16 cellular contexts compared by ENCODE assay signal in the genomic region with DNA sequence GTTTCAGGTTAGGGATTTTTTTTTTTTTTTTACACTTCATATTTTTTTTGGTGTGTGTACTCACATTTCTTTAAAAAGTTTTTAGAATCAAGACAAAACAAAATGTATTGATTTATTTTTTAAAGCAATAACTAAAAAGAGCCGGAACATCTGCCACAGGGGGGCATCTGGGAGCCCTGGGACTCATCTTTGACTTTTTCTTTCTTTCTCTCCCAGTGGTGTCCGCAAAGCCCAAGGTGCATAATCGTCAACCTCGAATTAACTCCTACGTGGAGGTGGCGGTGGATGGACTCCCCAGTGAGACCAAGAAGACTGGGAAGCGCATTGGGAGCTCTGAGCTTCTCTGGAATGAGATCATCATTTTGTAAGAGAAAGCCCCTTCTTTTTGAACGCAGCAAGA. TPM values are rescaled to one million over a fixed set of nuclear protein-coding genes. Genes with fewer than 3 reads are reported as not detected.
DNase-seq lines count a peak whose midpoint lies in the region; ATAC-seq and TF ChIP-seq lines count a peak whose summit lies in the region.
"Had no signal": no experiment of that assay in that cellular context is flagged by ENCODE, and none has a peak within 500 bp of the region (broad histone marks: within the 10 kb centered on the region; RNA-seq: fewer than 3 reads in every experiment).

No MANE protein-coding gene starts in this region.

- H3K4me3 Mint-ChIP-seq in progenitor cell of endocrine pancreas (ENCODE audit: low read depth): no peak overlapping the region
- H3K4me3 Mint-ChIP-seq in activated naive CD4-positive, alpha-beta T cell treated with anti-CD3 and anti-CD28 coated beads, Interleukin-2, amount 10 ng/mL, durations not matched to agents 7 days and 5 days: no peak overlapping the region
- H3K4me3 Mint-ChIP-seq: activated naive CD8-positive, alpha-beta T cell treated with anti-CD3 and anti-CD28 coated beads for 36 hours had no signal

- no peak overlapping the region for H3K27ac ChIP-seq in VCaP
- H3K27ac ChIP-seq: SJCRH30 had no signal

- no peaks in the 10 kb centered on the region for H3K27me3 Mint-ChIP-seq in progenitor cell of endocrine pancreas
- H3K27me3 Mint-ChIP-seq in activated naive CD4-positive, alpha-beta T cell treated with anti-CD3 and anti-CD28 coated beads, Interleukin-2, amount 10 ng/mL, durations not matched to agents 7 days and 5 days: no peaks in the 10 kb centered on the region
- H3K27me3 Mint-ChIP-seq: activated naive CD8-positive, alpha-beta T cell treated with anti-CD3 and anti-CD28 coated beads for 36 hours had no signal

- H3K36me3 ChIP-seq in HAP-1 (replicated peaks): no peaks in the 10 kb centered on the region; the same call in 1 of the 2 replicates
- H3K36me3 ChIP-seq: SJCRH30 had no signal

- no peaks in the 10 kb centered on the region for H3K4me1 ChIP-seq in HAP-1
- H3K4me1 ChIP-seq: SJCRH30 had no signal

- H3K27me3 ChIP-seq in HAP-1 (ENCODE audit: low read depth): no peaks in the 10 kb centered on the region
- H3K27me3 ChIP-seq: SJCRH30 had no signal

- H3K9me3 Mint-ChIP-seq in progenitor cell of endocrine pancreas (ENCODE audit: low read depth): no peaks in the 10 kb centered on the region
- no peaks in the 10 kb centered on the region for H3K9me3 Mint-ChIP-seq in activated naive CD4-positive, alpha-beta T cell treated with anti-CD3 and anti-CD28 coated beads, Interleukin-2, amount 10 ng/mL, durations not matched to agents 7 days and 5 days
- H3K9me3 Mint-ChIP-seq: activated naive CD8-positive, alpha-beta T cell treated with anti-CD3 and anti-CD28 coated beads for 36 hours had no signal

- CTCF ChIA-PET in activated naive CD4-positive, alpha-beta T cell treated with anti-CD3 and anti-CD28 coated beads, Interleukin-2, amount 10 ng/mL, durations not matched to agents 7 days and 5 days (lab: Charles Lee): interaction anchor here (0.7 kb wide), 1 partner anchor 664 kb away, joined by 3 read pairs; no protein-coding TSS in a partner anchor

- in situ Hi-C loops in HAP-1 (cut with MboI; ENCODE audit: low sequenced_read_pairs): loop anchor here (25.0 kb wide), 1 partner anchor 139 kb away; no protein-coding TSS in a partner anchor

- H3K27ac Mint-ChIP-seq in progenitor cell of endocrine pancreas: peak overlapping the region; percentile 60
- no peak overlapping the region for H3K27ac Mint-ChIP-seq in activated naive CD4-positive, alpha-beta T cell treated with anti-CD3 and anti-CD28 coated beads, Interleukin-2, amount 10 ng/mL, durations not matched to agents 7 days and 5 days
- H3K27ac Mint-ChIP-seq: activated naive CD8-positive, alpha-beta T cell treated with anti-CD3 and anti-CD28 coated beads for 36 hours had no signal

- DNase-seq in DMS114 treated with DMSO at 0.1 percent for 48 hours (lab: John Stamatoyannopoulos, UW; ENCODE audit: unreplicated experiment) (peak; percentile 10), fibroblast of pulmonary artery (ENCODE audit: low read depth) (peak; percentile 21), progenitor cell of endocrine pancreas (ENCODE audit: low spot score, unreplicated experiment) (no peak), HAP-1 (ENCODE audit: low spot score in 2 of 2) (no peak)
- no peak for DNase-seq in activated naive CD4-positive, alpha-beta T cell treated with anti-CD3 and anti-CD28 coated beads, Interleukin-2, amount 10 ng/mL, durations not matched to agents 7 days and 5 days
- no peak for DNase-seq in stimulated activated naive CD8-positive, alpha-beta T cell treated with anti-CD3 and anti-CD28 coated beads, Interleukin-15, Interleukin-2, amounts not matched to agents 100 U/mL and 50 U/mL, for 24 hours
- DNase-seq: activated CD4-positive, alpha-beta T cell treated with anti-CD3 and anti-CD28 coated beads for 48 hours; activated naive CD8-positive, alpha-beta T cell treated with anti-CD3 and anti-CD28 coated beads for 36 hours; DMS79 treated with DMSO at 0.1 percent for 48 hours; KBM-7; mammary epithelial cell; NCI-H2227 treated with DMSO at 0.1 percent for 48 hours; SJCRH30 had no signal

- peaks cover 1% of the 10 kb centered on the region for H3K4me1 Mint-ChIP-seq in progenitor cell of endocrine pancreas (ENCODE audit: low read depth)
- no peaks in the 10 kb centered on the region for H3K4me1 Mint-ChIP-seq in activated naive CD4-positive, alpha-beta T cell treated with anti-CD3 and anti-CD28 coated beads, Interleukin-2, amount 10 ng/mL, durations not matched to agents 7 days and 5 days

- H3K4me3 ChIP-seq in fibroblast of pulmonary artery (replicated peaks; ENCODE audit: low read depth, low read length) (no peak overlapping the region), HAP-1 (no peak overlapping the region)
- H3K4me3 ChIP-seq: SJCRH30 had no signal

- TF ChIP-seq CTCF in VCaP (conservative IDR thresholded peaks at IDR 0.05): peak; percentile 33; the same call in 1 of the 2 replicates
- TF ChIP-seq CTCF in fibroblast of pulmonary artery (IDR thresholded peaks at IDR 0.05; ENCODE audit: low read length, missing control alignments): peak; percentile 42
- peak; percentile 36 for TF ChIP-seq CTCF in progenitor cell of endocrine pancreas (IDR thresholded peaks at IDR 0.05; ENCODE audit: unreplicated experiment)

- H3K9me3 ChIP-seq in HAP-1: no peaks in the 10 kb centered on the region
- H3K9me3 ChIP-seq: SJCRH30 had no signal

- peaks cover 8% of the 10 kb centered on the region for H3K36me3 Mint-ChIP-seq in progenitor cell of endocrine pancreas (ENCODE audit: insufficient read depth)
- peaks cover 25% of the 10 kb centered on the region for H3K36me3 Mint-ChIP-seq in activated naive CD4-positive, alpha-beta T cell treated with anti-CD3 and anti-CD28 coated beads, Interleukin-2, amount 10 ng/mL, durations not matched to agents 7 days and 5 days
- H3K36me3 Mint-ChIP-seq: activated naive CD8-positive, alpha-beta T cell treated with anti-CD3 and anti-CD28 coated beads for 36 hours had no signal

- no peak for ATAC-seq in activated CD4-positive, CD25-positive, alpha-beta regulatory T cell treated with anti-CD3 and anti-CD28 coated beads, Interleukin-2, amount 50 U/mL, for 24 hours
- ATAC-seq in stimulated activated naive CD8-positive, alpha-beta T cell treated with anti-CD3 and anti-CD28 coated beads, Interleukin-15, Interleukin-2, amounts not matched to agents 100 U/mL and 50 U/mL, for 24 hours: no peak
- ATAC-seq: esophagus mucosa had no signal

RNA-seq across cellular contexts. Expression of a gene that starts 36.3 kb away (rescaled TPM):
- total RNA-seq in progenitor cell of endocrine pancreas: 58.8 and 62.3 TPM in 2 replicates

RNA-seq across cellular contexts. Expression of a gene that starts 43.7 kb away (rescaled TPM):
- 56.1 and 60.4 TPM in 2 replicates for total RNA-seq in progenitor cell of endocrine pancreas

Comparison
In these comparisons a context has a peak if more than half of its experiments do, and no peak if none do; other contexts are left out.
1. DNase-seq: peak in DMS114 treated with DMSO at 0.1 percent for 48 hours (single experiment) and fibroblast of pulmonary artery (single experiment); none in progenitor cell of endocrine pancreas (single experiment), activated naive CD4-positive, alpha-beta T cell treated with anti-CD3 and anti-CD28 coated beads, Interleukin-2, amount 10 ng/mL, durations not matched to agents 7 days and 5 days (single experiment), stimulated activated naive CD8-positive, alpha-beta T cell treated with anti-CD3 and anti-CD28 coated beads, Interleukin-15, Interleukin-2, amounts not matched to agents 100 U/mL and 50 U/mL, for 24 hours (single experiment) and HAP-1 (0 of 2).
2. Peak in every context shown above with its lines, with median percentiles within 50 percentile points of each other: CTCF ChIP-seq.